ENCODE assay signal across 8 cellular contexts in the genomic region with DNA sequence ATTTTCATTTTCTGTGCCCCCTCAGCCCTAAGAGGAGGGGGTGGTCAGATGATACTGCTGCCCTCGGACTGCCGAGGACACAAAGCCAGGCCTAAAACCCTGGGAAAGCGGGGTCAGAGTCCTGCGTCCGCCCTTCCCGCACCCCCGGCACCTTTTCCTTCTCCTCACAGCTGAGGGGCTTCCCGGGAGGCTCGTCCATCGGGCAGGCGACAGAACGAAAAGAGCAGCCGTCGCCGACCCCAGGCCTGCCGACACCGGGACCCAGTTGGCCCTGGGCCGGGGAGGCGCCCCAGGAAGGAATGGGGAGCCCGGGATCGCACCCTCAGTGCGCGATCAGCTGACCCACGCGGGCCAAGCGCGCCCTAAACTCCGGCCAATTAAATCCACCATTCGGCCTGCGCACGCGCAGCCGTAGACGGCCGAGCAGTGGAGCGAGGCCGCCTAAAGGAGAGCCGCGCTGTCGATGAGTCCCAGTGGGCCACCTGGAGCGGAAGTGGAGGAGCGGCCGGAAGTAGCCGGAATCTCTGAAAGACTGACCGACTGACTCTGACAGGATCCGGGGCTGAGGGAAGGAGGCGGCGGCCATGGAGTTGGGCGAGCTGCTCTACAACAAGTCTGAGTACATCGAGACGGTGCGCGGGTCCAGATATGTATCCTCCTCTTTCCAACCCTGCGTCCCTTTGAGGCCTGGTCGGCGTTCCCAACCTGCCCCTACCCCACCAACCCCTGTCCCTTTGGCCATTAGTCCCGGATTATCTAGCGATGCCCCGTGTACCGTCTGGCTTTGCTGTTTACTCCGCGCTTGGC. TPM values are rescaled to one million over a fixed set of nuclear protein-coding genes. Genes with fewer than 3 reads are reported as not detected.
DNase-seq lines count a peak whose midpoint lies in the region; TF ChIP-seq lines count a peak whose summit lies in the region.

A gene (plus strand): TSS at position 508 of the 807 bp plus-strand sequence. CDS start 77 bp downstream, at position 585.
A gene (minus strand): TSS at position 352 of the 807 bp plus-strand sequence. CDS start 153 bp downstream, at position 199.

- H3K4me3 Mint-ChIP-seq in HFFc6, result peak within 1 kb of the TSS; percentile 100

- H3K36me3 Mint-ChIP-seq in HFFc6 (ENCODE audit: low read depth), result peaks cover 47% of the 10 kb centered on the region

- TF ChIP-seq POLR2A in NB4 (IDR thresholded peaks at IDR 0.05; ENCODE audit: extremely low read depth, insufficient read length), result peak; percentile 63
- peak in 1 of 2 donors; percentile 35 for TF ChIP-seq POLR2A in suprapubic skin (IDR thresholded peaks at IDR 0.05)

- H3K4me3 ChIP-seq in NB4 (ENCODE audit: low read depth, low read length), result peak within 1 kb of the TSS; percentile 99
- peak within 1 kb of the TSS; percentile 100 for H3K4me3 ChIP-seq in SK-N-MC
- H3K4me3 ChIP-seq in suprapubic skin, result peak within 1 kb of the TSS; percentile 87

- peak within 1 kb of the TSS; percentile 99 for H3K9ac ChIP-seq in SK-N-MC (ENCODE audit: insufficient read length)

- no peaks in the 10 kb centered on the region for H3K9me3 Mint-ChIP-seq in HFFc6

- peaks cover 41% of the 10 kb centered on the region for H3K36me3 ChIP-seq in SK-N-MC (ENCODE audit: insufficient read depth, low read length)
- H3K36me3 ChIP-seq in suprapubic skin, result peaks cover 35% of the 10 kb centered on the region

- DNase-seq in GM04503 (ENCODE audit: low read depth), result peak; percentile 70
- peak; percentile 94 for DNase-seq in HFFc6
- peak; percentile 96 for DNase-seq in NB4 (ENCODE audit: low read depth)
- peak; percentile 26 for DNase-seq in SK-N-MC (ENCODE audit: low read depth, low spot score)
- DNase-seq in activated naive CD4-positive, alpha-beta T cell treated with anti-CD3 and anti-CD28 coated beads, Interleukin-2, amount 50 U/mL, for 16 hours, result peak; percentile 86
- peak; percentile 90 for DNase-seq in globus pallidus (ENCODE audit: low spot score)
- DNase-seq in nucleus accumbens (lab: John Stamatoyannopoulos, UW), result peak; percentile 50 to 97 (median 89)
- DNase-seq in suprapubic skin (ENCODE audit: low spot score in 2 of 2), result peak; percentile 95 to 96

- peaks cover 23% of the 10 kb centered on the region for H3K4me1 ChIP-seq in suprapubic skin

- TF ChIP-seq CTCF in HFFc6 (IDR thresholded peaks at IDR 0.05), result no peak
- TF ChIP-seq CTCF in NB4 (IDR thresholded peaks at IDR 0.05; ENCODE audit: low read depth, low read length), result no peak
- no peak for TF ChIP-seq CTCF in suprapubic skin (IDR thresholded peaks at IDR 0.05)

- peaks cover 25% of the 10 kb centered on the region for H3K4me1 Mint-ChIP-seq in HFFc6 (ENCODE audit: low read depth)

- H3K9me3 ChIP-seq in SK-N-MC (ENCODE audit: low read depth, low read length) (peaks cover 6% of the 10 kb centered on the region; the same call in 1 of the 2 replicates), suprapubic skin (no peaks in the 10 kb centered on the region)

- H3K27ac ChIP-seq in SK-N-MC (peak within 1 kb of the TSS; percentile 88), suprapubic skin (peak within 1 kb of the TSS; percentile 88)

- H3K27ac Mint-ChIP-seq in HFFc6, result peak within 1 kb of the TSS; percentile 96

- no peak for TF ChIP-seq EP300 in suprapubic skin (IDR thresholded peaks at IDR 0.05)

- under 1% methylated on average over 54 of the region's 62 CpGs for WGBS in suprapubic skin

- peaks cover 1% of the 10 kb centered on the region for H3K27me3 Mint-ChIP-seq in HFFc6 (ENCODE audit: insufficient read depth)

- H3K27me3 ChIP-seq in suprapubic skin, result no peaks in the 10 kb centered on the region

RNA-seq across cellular contexts. Expression of the first gene that starts in this region (rescaled TPM):
- 10 to 100 TPM; 70.5 to 80.9 (median 76.4) TPM for total RNA-seq in HFFc6 (2021; fragmentation: NEBNext Ultra II Directional; extraction: Animal tissue kit (Norgen Biotek cat#: 25700))
- total RNA-seq in suprapubic skin, result 10 to 100 TPM; 45.8 to 52.0 (median 48.8) TPM

RNA-seq across cellular contexts. Expression of the second gene that starts in this region (rescaled TPM):
- 10 to 100 TPM; 10.5 to 13.9 (median 12.2) TPM for total RNA-seq in HFFc6 (2021; fragmentation: NEBNext Ultra II Directional; extraction: Animal tissue kit (Norgen Biotek cat#: 25700))
- total RNA-seq in suprapubic skin, result 10 to 100 TPM; 11.8 to 16.8 (median 15.8) TPM

Comparison
In these comparisons a context has a peak if more than half of its experiments do, and no peak if none do; other contexts are left out.
1. Peak in every context shown above with its lines: DNase-seq, H3K4me3 ChIP-seq and H3K27ac ChIP-seq.
2. DNase-seq: peak in every context shown above with its lines; median percentile 96 in NB4; 96 in suprapubic skin; 94 in HFFc6; 90 in globus pallidus; 89 in nucleus accumbens; 86 in activated naive CD4-positive, alpha-beta T cell treated with anti-CD3 and anti-CD28 coated beads, Interleukin-2, amount 50 U/mL, for 16 hours; 70 in GM04503; 26 in SK-N-MC.